In the genomic region with DNA sequence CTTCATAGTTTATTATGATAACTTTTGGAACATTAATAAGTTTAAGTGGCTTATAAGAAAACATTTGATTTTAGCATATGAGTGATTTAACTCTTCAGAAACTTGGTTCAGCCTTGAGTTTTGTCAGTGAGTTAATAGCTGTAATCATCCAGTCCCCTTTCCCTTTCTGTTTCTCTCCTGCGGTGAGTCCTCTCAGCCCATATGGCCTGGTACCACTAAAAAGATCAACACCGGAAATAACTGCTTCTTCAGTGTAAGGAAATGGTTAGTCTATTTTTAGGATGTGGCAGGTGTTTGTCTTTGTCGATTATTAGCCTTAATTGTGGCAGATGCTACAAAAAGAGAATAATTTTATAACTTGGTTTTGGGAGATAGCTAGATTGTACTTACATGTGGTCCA, we compare ENCODE assay signal across 8 cellular contexts.
DNase-seq lines count a peak whose midpoint lies in the region; ATAC-seq, FAIRE-seq and TF ChIP-seq lines count a peak whose summit lies in the region.

No MANE protein-coding gene starts in this region.

- H3K4me3 Mint-ChIP-seq in activated B cell treated with CpG ODN at 0.5 μM for 24 hours = peak overlapping the region; percentile 73

- H3K27ac Mint-ChIP-seq in activated B cell treated with CpG ODN at 0.5 μM for 24 hours = peak overlapping the region; percentile 96

- DNase-seq in DMS 273 (lab: John Stamatoyannopoulos, UW; ENCODE audit: unreplicated experiment) = peak; percentile 77
- DNase-seq in activated B cell treated with CpG ODN at 0.5 μM for 24 hours = no peak
- DNase-seq in omental fat pad (ENCODE audit: low spot score) = no peak
- DNase-seq in HPDE6-E6E7 (ENCODE audit: extremely low spot score) = no peak
- DNase-seq in HTR-8/SVneo (ENCODE audit: insufficient read length, low spot score) = no peak
- DNase-seq in heart right ventricle = no peak

- TF ChIP-seq CTCF in activated B cell treated with CpG ODN at 0.5 μM for 24 hours (IDR thresholded peaks at IDR 0.05) = no peak
- no peak for TF ChIP-seq CTCF in omental fat pad (IDR thresholded peaks at IDR 0.05)
- TF ChIP-seq CTCF in heart right ventricle (IDR thresholded peaks at IDR 0.05) = no peak

- CTCF ChIA-PET in activated B cell treated with CpG ODN at 0.5 μM for 24 hours (lab: Charles Lee) = interaction anchor here (0.9 to 1.7 kb wide), 3 partner anchors 9 to 308 kb away, joined by 3 to 5 read pairs (median 3); no protein-coding TSS in a partner anchor

- no peaks in the 10 kb centered on the region for H3K9me3 Mint-ChIP-seq in activated B cell treated with CpG ODN at 0.5 μM for 24 hours

- peaks cover 83% of the 10 kb centered on the region for H3K4me1 Mint-ChIP-seq in activated B cell treated with CpG ODN at 0.5 μM for 24 hours

- ATAC-seq in GM19324 (IDR thresholded peaks at IDR 0.05; ENCODE audit: low FRiP score, unreplicated experiment) (peak; percentile 74), HG03196 (IDR thresholded peaks at IDR 0.05; ENCODE audit: unreplicated experiment) (peak; percentile 79), activated B cell treated with CpG ODN at 0.5 μM for 24 hours (ENCODE audit: low read depth) (peak; percentile 84), omental fat pad (ENCODE audit: low FRiP score) (no peak), heart right ventricle (no peak)

- peaks cover 0 to 26% (median 0%) of the 10 kb centered on the region in 9 donors for H3K4me1 ChIP-seq in heart right ventricle

- H3K27me3 ChIP-seq in heart right ventricle = no peaks in the 10 kb centered on the region

- no peaks in the 10 kb centered on the region for H3K9me3 ChIP-seq in heart right ventricle

- H3K27me3 Mint-ChIP-seq in activated B cell treated with CpG ODN at 0.5 μM for 24 hours = no peaks in the 10 kb centered on the region

- peaks cover 47% of the 10 kb centered on the region for H3K36me3 Mint-ChIP-seq in activated B cell treated with CpG ODN at 0.5 μM for 24 hours (ENCODE audit: low read depth)

- intact Hi-C loops in activated B cell treated with CpG ODN at 0.5 μM for 24 hours (cut with micrococcal nuclease) = loop anchor here (1.0 to 5.0 kb wide), 6 partner anchors 8 to 309 kb away; a partner anchor contains a TSS
- intact Hi-C loops in heart right ventricle (cut with DNase I) = no loop called here

- FAIRE-seq in HTR-8/SVneo (lab: Jason Lieb, UNC) = no peak

- POLR2A ChIA-PET in activated B cell treated with CpG ODN at 0.5 μM for 24 hours (lab: Charles Lee) = interaction anchor here (0.7 to 7.3 kb wide), 22 partner anchors 9 to 308 kb away, joined by 3 to 79 read pairs (median 5); a partner anchor contains a TSS

- no peak overlapping the region for H3K4me3 ChIP-seq in heart right ventricle

- WGBS in heart right ventricle, 2 donors = 45 to 52% methylated on average over 3 of the region's 3 CpGs

- H3K36me3 ChIP-seq in heart right ventricle = peaks cover 0 to 38% (median 0%) of the 10 kb centered on the region in 9 donors

- no peak overlapping the region for H3K27ac ChIP-seq in heart right ventricle

Comparison
In these comparisons a context has a peak if more than half of its experiments do, and no peak if none do; other contexts are left out.
1. ATAC-seq: peak in GM19324 (single experiment), HG03196 (single experiment) and activated B cell treated with CpG ODN at 0.5 μM for 24 hours (single experiment); none in omental fat pad (single experiment) and heart right ventricle (0 of 8).